In the genomic region with DNA sequence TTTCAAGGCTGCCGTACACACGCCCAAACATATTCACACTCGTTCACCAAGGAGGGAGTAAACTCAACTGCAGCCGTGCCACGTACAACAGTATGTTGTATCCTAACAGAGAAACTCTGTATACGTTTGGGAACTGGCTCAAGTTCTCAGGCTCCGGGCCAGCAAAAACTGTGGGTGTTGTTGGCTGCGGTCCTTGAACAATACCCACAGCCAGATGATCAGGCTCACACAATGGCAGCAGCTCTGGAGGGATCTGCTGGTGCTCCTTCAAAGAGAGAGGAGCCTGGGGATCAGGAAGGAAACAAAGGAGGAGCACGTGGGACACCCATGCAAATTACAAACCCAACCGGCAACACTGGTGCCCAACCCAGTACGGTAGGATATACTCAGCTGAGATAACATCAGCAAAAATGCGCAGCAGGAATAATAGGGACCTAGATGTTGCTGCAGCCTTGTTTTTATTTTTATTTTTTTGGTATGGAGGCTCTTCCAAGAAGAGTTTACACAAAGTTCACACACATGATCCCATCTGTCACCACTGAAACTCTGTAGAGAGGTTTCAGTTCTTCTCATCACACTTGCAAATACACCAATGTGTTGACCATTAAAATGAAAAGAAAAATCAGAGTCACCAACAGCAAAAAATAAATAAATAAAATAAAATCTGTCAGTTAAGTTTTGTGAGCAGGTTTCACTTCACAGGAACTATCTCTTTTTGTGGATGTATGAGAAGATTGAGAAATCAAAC, we compare ENCODE assay signal across 14 cellular contexts. TPM values are rescaled to one million over a fixed set of nuclear protein-coding genes. Genes with fewer than 3 reads are reported as not detected.
DNase-seq lines count a peak whose midpoint lies in the region; ATAC-seq and TF ChIP-seq lines count a peak whose summit lies in the region.
"Had no signal": no experiment of that assay in that cellular context is flagged by ENCODE, and none has a peak within 500 bp of the region (broad histone marks: within the 10 kb centered on the region; RNA-seq: fewer than 3 reads in every experiment).

No MANE protein-coding gene starts in this region.

- no peak for TF ChIP-seq CTCF in dorsolateral prefrontal cortex (IDR thresholded peaks at IDR 0.05 in 54 of 56, conservative IDR thresholded peaks at IDR 0.05 in 2 of 56; ENCODE audit: low read depth in 1 of 56, partially characterized antibody in 56 of 56)
- no peak for TF ChIP-seq CTCF in endothelial cell (IDR thresholded peaks at IDR 0.05; ENCODE audit: unreplicated experiment)

- H3K4me3 Mint-ChIP-seq in endothelial cell (ENCODE audit: unreplicated experiment), result no peak overlapping the region
- H3K4me3 Mint-ChIP-seq in activated T-cell treated with anti-CD3 and anti-CD28 coated beads, Interleukin-2, amount 50 U/mL, for 4 hours, result no peak overlapping the region
- H3K4me3 Mint-ChIP-seq: activated naive CD4-positive, alpha-beta T cell treated with anti-CD3 and anti-CD28 coated beads, Interleukin-2, amount 50 U/mL, for 24 hours; nephron progenitor cell; stimulated activated naive CD8-positive, alpha-beta T cell treated with anti-CD3 and anti-CD28 coated beads, Interleukin-15, Interleukin-2, amounts not matched to agents 100 ng/mL and 50 ng/mL, for 24 hours had no signal

- no peaks in the 10 kb centered on the region for H3K27me3 Mint-ChIP-seq in endothelial cell (ENCODE audit: unreplicated experiment)
- H3K27me3 Mint-ChIP-seq in activated T-cell treated with anti-CD3 and anti-CD28 coated beads, Interleukin-2, amount 50 U/mL, for 4 hours (ENCODE audit: low read depth), result no peaks in the 10 kb centered on the region
- H3K27me3 Mint-ChIP-seq: activated naive CD4-positive, alpha-beta T cell treated with anti-CD3 and anti-CD28 coated beads, Interleukin-2, amount 50 U/mL, for 24 hours; stimulated activated naive CD8-positive, alpha-beta T cell treated with anti-CD3 and anti-CD28 coated beads, Interleukin-15, Interleukin-2, amounts not matched to agents 100 ng/mL and 50 ng/mL, for 24 hours had no signal

- H3K9me3 Mint-ChIP-seq in endothelial cell (ENCODE audit: unreplicated experiment), result no peaks in the 10 kb centered on the region
- H3K9me3 Mint-ChIP-seq in activated T-cell treated with anti-CD3 and anti-CD28 coated beads, Interleukin-2, amount 50 U/mL, for 4 hours, result peaks cover 2% of the 10 kb centered on the region
- H3K9me3 Mint-ChIP-seq: activated naive CD4-positive, alpha-beta T cell treated with anti-CD3 and anti-CD28 coated beads, Interleukin-2, amount 50 U/mL, for 24 hours; stimulated activated naive CD8-positive, alpha-beta T cell treated with anti-CD3 and anti-CD28 coated beads, Interleukin-15, Interleukin-2, amounts not matched to agents 100 ng/mL and 50 ng/mL, for 24 hours had no signal

- DNase-seq in dorsolateral prefrontal cortex (peak; percentile 32 to 88 (median 80)), smooth muscle cell of the brain vasculature (ENCODE audit: low read depth, low spot score) (peak; percentile 77), endothelial cell (ENCODE audit: low spot score) (no peak), KBM-7 (no peak)
- no peak for DNase-seq in activated T-cell treated with anti-CD3 and anti-CD28 coated beads, Interleukin-2, amount 50 U/mL, for 4 hours
- DNase-seq: activated CD4-positive, CD25-positive, alpha-beta regulatory T cell treated with anti-CD3 and anti-CD28 coated beads, Interleukin-2, amount 50 U/mL, for 72 hours; nephron progenitor cell; SHP77 treated with DMSO at 0.1 percent for 48 hours had no signal

- peak overlapping the region in 20 of 59 donors; percentile 1 to 35 (median 14) for H3K4me3 ChIP-seq in dorsolateral prefrontal cortex

- H3K4me1 Mint-ChIP-seq in endothelial cell (ENCODE audit: unreplicated experiment), result no peaks in the 10 kb centered on the region
- no peaks in the 10 kb centered on the region for H3K4me1 Mint-ChIP-seq in activated T-cell treated with anti-CD3 and anti-CD28 coated beads, Interleukin-2, amount 50 U/mL, for 4 hours (ENCODE audit: low read depth)
- H3K4me1 Mint-ChIP-seq: activated naive CD4-positive, alpha-beta T cell treated with anti-CD3 and anti-CD28 coated beads, Interleukin-2, amount 50 U/mL, for 24 hours had no signal

- ATAC-seq in GM19452 (IDR thresholded peaks at IDR 0.05; ENCODE audit: unreplicated experiment) (peak; percentile 51), HG03521 (IDR thresholded peaks at IDR 0.05; ENCODE audit: unreplicated experiment) (peak; percentile 44), GM19023 (IDR thresholded peaks at IDR 0.05; ENCODE audit: unreplicated experiment) (no peak)
- ATAC-seq in activated T-cell treated with anti-CD3 and anti-CD28 coated beads, Interleukin-2, amount 50 U/mL, for 4 hours, result no peak
- ATAC-seq: HepG2 had no signal

- peak overlapping the region in 1 of 59 donors; percentile 9 for H3K27ac ChIP-seq in dorsolateral prefrontal cortex

- no peak overlapping the region for H3K27ac Mint-ChIP-seq in endothelial cell (ENCODE audit: unreplicated experiment)
- H3K27ac Mint-ChIP-seq: activated naive CD4-positive, alpha-beta T cell treated with anti-CD3 and anti-CD28 coated beads, Interleukin-2, amount 50 U/mL, for 24 hours; nephron progenitor cell; stimulated activated naive CD8-positive, alpha-beta T cell treated with anti-CD3 and anti-CD28 coated beads, Interleukin-15, Interleukin-2, amounts not matched to agents 100 ng/mL and 50 ng/mL, for 24 hours had no signal

- in situ Hi-C loops in KBM-7 (cut with MboI; ENCODE audit: low pct_unique_long_range_greater_than_20kb, low sequenced_read_pairs), result no loop called here

- no peaks in the 10 kb centered on the region for H3K27me3 ChIP-seq in dorsolateral prefrontal cortex

- H3K36me3 Mint-ChIP-seq in endothelial cell (ENCODE audit: low read depth, unreplicated experiment), result no peaks in the 10 kb centered on the region
- no peaks in the 10 kb centered on the region for H3K36me3 Mint-ChIP-seq in activated T-cell treated with anti-CD3 and anti-CD28 coated beads, Interleukin-2, amount 50 U/mL, for 4 hours (ENCODE audit: insufficient read depth)
- H3K36me3 Mint-ChIP-seq: activated naive CD4-positive, alpha-beta T cell treated with anti-CD3 and anti-CD28 coated beads, Interleukin-2, amount 50 U/mL, for 24 hours had no signal

- intact Hi-C loops in dorsolateral prefrontal cortex (cut with DNase I), result loop anchor here in 1 of 2 donors (10.0 kb wide), 1 partner anchor 141 kb away; no protein-coding TSS in a partner anchor

RNA-seq across cellular contexts. Expression of a gene that starts 41.1 kb away (rescaled TPM):
- total RNA-seq in dorsolateral prefrontal cortex, result 10 to 100 TPM; 16.1 to 90.5 (median 38.5) TPM
- total RNA-seq in endothelial cell (ENCODE audit: unreplicated experiment), result 11.5 TPM
- total RNA-seq in activated T-cell treated with anti-CD3 and anti-CD28 coated beads, Interleukin-2, amount 50 U/mL, for 4 hours, result under 1 TPM in 2 of 3 donors, not detected in 1; 0.03 to 0.08 TPM
- total RNA-seq: HepG2 had no signal

Comparison
In these comparisons a context has a peak if more than half of its experiments do, and no peak if none do; other contexts are left out.
1. ATAC-seq: peak in GM19452 (single experiment) and HG03521 (single experiment); none in GM19023 (single experiment) and activated T-cell treated with anti-CD3 and anti-CD28 coated beads, Interleukin-2, amount 50 U/mL, for 4 hours (0 of 2).
2. DNase-seq: peak in dorsolateral prefrontal cortex (10 of 10) and smooth muscle cell of the brain vasculature (single experiment); none in endothelial cell (single experiment), KBM-7 (single experiment) and activated T-cell treated with anti-CD3 and anti-CD28 coated beads, Interleukin-2, amount 50 U/mL, for 4 hours (single experiment).
3. RNA of a gene that starts 41.1 kb away (total RNA-seq): 16.1 to 90.5 TPM in dorsolateral prefrontal cortex and 11.5 TPM in endothelial cell (single experiment); 0.03 to 0.08 TPM in activated T-cell treated with anti-CD3 and anti-CD28 coated beads, Interleukin-2, amount 50 U/mL, for 4 hours; every median in the first group is over 10 times any median in the second.